In the genomic region with DNA sequence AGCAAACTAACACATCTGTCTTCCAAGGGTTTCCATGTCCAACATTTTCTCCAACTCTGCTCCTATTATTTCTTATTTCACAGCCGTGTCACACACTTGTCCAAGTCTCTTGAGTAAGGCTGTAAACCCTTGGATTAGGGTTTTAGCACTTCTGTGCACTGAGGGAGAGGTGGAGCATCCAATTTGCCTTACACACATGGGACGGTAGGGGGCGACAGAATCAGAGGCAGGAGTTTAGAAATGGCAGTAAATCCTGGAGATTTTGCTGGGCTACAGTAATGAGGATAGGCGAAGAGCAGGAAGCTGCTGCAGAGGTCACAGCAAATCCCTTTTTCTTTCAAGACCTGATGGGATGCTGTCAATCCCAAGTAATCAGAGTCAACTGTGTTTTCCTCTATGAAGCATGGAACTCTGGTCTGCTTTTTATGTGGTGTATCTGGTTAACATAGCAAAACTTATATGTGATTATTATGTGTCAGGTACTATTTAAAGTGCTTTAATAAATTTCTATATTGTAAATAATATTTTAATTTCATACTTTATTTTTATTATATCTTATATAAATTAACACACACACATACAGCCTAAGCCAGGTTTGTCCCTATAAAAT, we compare ENCODE assay signal across 11 cellular contexts. TPM values are rescaled to one million over a fixed set of nuclear protein-coding genes. Genes with fewer than 3 reads are reported as not detected.
A peak's percentile ranks its signal among the peaks of the same experiment; 100 is the strongest.
DNase-seq lines count a peak whose midpoint lies in the region; ATAC-seq and TF ChIP-seq lines count a peak whose summit lies in the region.
"Had no signal": no experiment of that assay in that cellular context is flagged by ENCODE, and none has a peak within 500 bp of the region (broad histone marks: within the 10 kb centered on the region; RNA-seq: fewer than 3 reads in every experiment).

No MANE protein-coding gene starts in this region.

- no peaks in the 10 kb centered on the region for H3K9me3 ChIP-seq in ovary

- no peak overlapping the region for H3K4me3 ChIP-seq in kidney epithelial cell (ENCODE audit: low read depth, low read length)
- H3K4me3 ChIP-seq in ovary: no peak overlapping the region

- ATAC-seq in HG03280 (IDR thresholded peaks at IDR 0.05; ENCODE audit: unreplicated experiment): no peak

- no peaks in the 10 kb centered on the region for H3K36me3 ChIP-seq in kidney epithelial cell (ENCODE audit: control insufficient read depth, insufficient read depth, low read length)
- H3K36me3 ChIP-seq in ovary: no peaks in the 10 kb centered on the region

- TF ChIP-seq CTCF in kidney epithelial cell (IDR thresholded peaks at IDR 0.05; ENCODE audit: insufficient read depth, low read length, poor library complexity, severe bottlenecking): peak; percentile 66
- no peak for TF ChIP-seq CTCF in ovary (IDR thresholded peaks at IDR 0.05)

- 36 to 52% (median 48%) methylated on average over 4 of the region's 4 CpGs for WGBS in ovary, 3 donors

- H3K27ac ChIP-seq in ovary: no peak overlapping the region

- H3K4me1 ChIP-seq in ovary (ENCODE audit: insufficient read depth): no peaks in the 10 kb centered on the region

- TF ChIP-seq EP300 in ovary (IDR thresholded peaks at IDR 0.05): no peak

- TF ChIP-seq POLR2A in ovary (IDR thresholded peaks at IDR 0.05): no peak

- intact Hi-C loops in ovary (cut with DNase I): no loop called here

- no peaks in the 10 kb centered on the region for H3K27me3 ChIP-seq in kidney epithelial cell (ENCODE audit: control insufficient read depth, insufficient read depth, low read length)
- no peaks in the 10 kb centered on the region for H3K27me3 ChIP-seq in ovary

- peak; percentile 7 for DNase-seq in NCI-H146 (lab: John Stamatoyannopoulos, UW)
- no peak for DNase-seq in NCI-H146 treated with DMSO at 0.1 percent for 48 hours (lab: John Stamatoyannopoulos, UW; ENCODE audit: unreplicated experiment)
- peak; percentile 32 for DNase-seq in HCEC 1CT
- DNase-seq in SK-MEL-5 (ENCODE audit: low read depth, low spot score): peak; percentile 84
- no peak for DNase-seq in kidney epithelial cell (ENCODE audit: low read depth)
- DNase-seq in cortex of kidney (lab: John Stamatoyannopoulos, UW): no peak
- no peak for DNase-seq in ovary
- DNase-seq: activated T-cell treated with anti-CD3 and anti-CD28 coated beads for 4 hours; stimulated activated naive CD4-positive, alpha-beta T cell treated with Interleukin-2 at 50 U/mL for 16 hours had no signal

- in situ Hi-C loops in SK-MEL-5 (cut with HindIII; ENCODE audit: low pct_unique_long_range_greater_than_20kb, low sequenced_read_pairs): no loop called here

RNA-seq across cellular contexts. Expression of gene LCE5A, which starts 15.4 kb away (rescaled TPM):
- not detected in 2 replicates for total RNA-seq in SK-MEL-5 (2014; rRNA removed; shearing (Covaris generic))
- polyA plus RNA-seq in SK-MEL-5 (2015; cell fraction: cytosol; rRNA removed): not detected in 2 replicates
- polyA plus RNA-seq in SK-MEL-5 (2015; cell fraction: nucleus; rRNA removed): not detected in 2 replicates
- not detected in 2 replicates for total RNA-seq in kidney epithelial cell
- total RNA-seq in ovary: not detected
- polyA plus RNA-seq in ovary: not detected
- total RNA-seq: mononuclear cell had no signal

RNA-seq across cellular contexts. Expression of gene CRCT1, which starts 19.1 kb away (rescaled TPM):
- total RNA-seq in SK-MEL-5 (2014; rRNA removed; shearing (Covaris generic)): not detected in 2 replicates
- polyA plus RNA-seq in SK-MEL-5 (2015; cell fraction: cytosol; rRNA removed): not detected in 2 replicates
- not detected in 2 replicates for polyA plus RNA-seq in SK-MEL-5 (2015; cell fraction: nucleus; rRNA removed)
- total RNA-seq in kidney epithelial cell (0.75 TPM in 1 of 2 replicates, not detected in the other), ovary (not detected)
- not detected for polyA plus RNA-seq in ovary
- total RNA-seq: mononuclear cell had no signal

Comparison
In these comparisons a context has a peak if more than half of its experiments do, and no peak if none do; other contexts are left out.
1. DNase-seq: peak in NCI-H146 (single experiment), HCEC 1CT (single experiment) and SK-MEL-5 (single experiment); none in NCI-H146 treated with DMSO at 0.1 percent for 48 hours (single experiment), kidney epithelial cell (single experiment), cortex of kidney (single experiment) and ovary (0 of 5).